Comparison of ENCODE assay signal across 10 cellular contexts in the genomic region with DNA sequence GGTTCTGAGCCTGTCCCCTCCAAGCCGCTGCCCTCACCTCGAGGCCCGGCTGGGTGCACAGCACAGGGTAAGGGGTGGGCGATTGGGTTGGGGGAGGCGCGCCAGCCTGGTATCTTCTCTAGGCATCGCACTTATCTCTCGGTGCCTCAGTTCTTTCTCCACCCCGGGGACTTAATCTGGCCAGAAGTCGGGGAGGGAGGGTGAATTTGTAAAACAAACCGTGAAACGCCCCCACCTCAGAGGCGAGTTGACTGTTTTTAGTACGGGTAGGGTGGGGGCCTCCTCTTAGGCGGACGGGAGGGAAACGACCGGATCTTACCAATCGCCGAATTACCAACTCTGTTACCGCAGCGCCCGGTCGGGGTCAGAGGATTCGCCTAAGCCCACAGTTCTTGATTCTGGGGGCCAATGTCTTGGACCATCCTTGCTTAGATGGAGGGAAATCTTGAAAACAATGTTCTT. TPM values are rescaled to one million over a fixed set of nuclear protein-coding genes. Genes with fewer than 3 reads are reported as not detected.
DNase-seq lines count a peak whose midpoint lies in the region; ATAC-seq and TF ChIP-seq lines count a peak whose summit lies in the region.
"Had no signal": no experiment of that assay in that cellular context is flagged by ENCODE, and none has a peak within 500 bp of the region (broad histone marks: within the 10 kb centered on the region; RNA-seq: fewer than 3 reads in every experiment).

No MANE protein-coding gene starts in this region.

- H3K27ac ChIP-seq in 22Rv1 (peak overlapping the region; percentile 99), GM23248 (peak overlapping the region; percentile 97), muscle layer of colon (ENCODE audit: low read depth, low read length) (peak overlapping the region; percentile 69)

- no peaks in the 10 kb centered on the region for H3K9me2 ChIP-seq in GM23248 (ENCODE audit: insufficient read depth)

- H3K4me1 ChIP-seq in GM23248 (ENCODE audit: insufficient read depth) (no peaks in the 10 kb centered on the region), muscle layer of colon (ENCODE audit: insufficient read depth, low read length) (peaks cover 9% of the 10 kb centered on the region)

- peaks cover 7% of the 10 kb centered on the region for H3K36me3 Mint-ChIP-seq in chondrocyte (ENCODE audit: low read depth)

- peak overlapping the region; percentile 71 for H2AFZ ChIP-seq in GM23248

- peaks cover 32% of the 10 kb centered on the region for H3F3A ChIP-seq in GM23248 (ENCODE audit: insufficient read depth)

- peaks cover 43% of the 10 kb centered on the region for H3K4me1 Mint-ChIP-seq in chondrocyte (ENCODE audit: low read depth)

- DNase-seq in GM23248 (no peak), chondrocyte (ENCODE audit: low spot score) (no peak), mesenteric fat pad (ENCODE audit: low spot score) (no peak), GF-D8 (lab: John Stamatoyannopoulos, UW) (no peak)
- DNase-seq: T1000 had no signal

- 88 to 89% methylated on average over 25 of the region's 25 CpGs for WGBS in GM23248 (ENCODE audit: low coverage in 1 of 2, low lambda C conversion rate in 2 of 2, missing lambda C conversion rate in 2 of 2), 2 experiments

- H3K4me2 ChIP-seq in GM23248 (ENCODE audit: unreplicated experiment), result peak overlapping the region; percentile 76

- TF ChIP-seq CTCF in 22Rv1 (IDR thresholded peaks at IDR 0.05) (no peak), chondrocyte (IDR thresholded peaks at IDR 0.05) (no peak)

- peaks cover 35% of the 10 kb centered on the region for H3K79me2 ChIP-seq in GM23248 (ENCODE audit: insufficient read depth)

- no peak for ATAC-seq in GM18519 (IDR thresholded peaks at IDR 0.05; ENCODE audit: low FRiP score, unreplicated experiment)
- no peak for ATAC-seq in HG03432 (IDR thresholded peaks at IDR 0.05; ENCODE audit: unreplicated experiment)

- H3K36me3 ChIP-seq in GM23248 (ENCODE audit: low read depth) (peaks cover 3% of the 10 kb centered on the region; the same call in 1 of the 2 replicates), muscle layer of colon (ENCODE audit: insufficient read depth, low read length) (no peaks in the 10 kb centered on the region)

- in situ Hi-C loops in GM23248 (cut with MboI), result loop anchor here (25.0 kb wide), 1 partner anchor 677 kb away; no protein-coding TSS in a partner anchor

- H3K9ac ChIP-seq in GM23248 (peak overlapping the region; percentile 98), muscle layer of colon (ENCODE audit: low read length) (no peak overlapping the region)

- H3K27me3 ChIP-seq in GM23248 (replicated peaks; ENCODE audit: insufficient read depth), result no peaks in the 10 kb centered on the region
- H3K27me3 ChIP-seq in muscle layer of colon (ENCODE audit: control insufficient read depth in 1 of 2, insufficient read depth in 2 of 2, low read length in 2 of 2), result peaks cover 53 to 58% of the 10 kb centered on the region in 2 donors

- H3K4me3 ChIP-seq in GM23248, result peak overlapping the region; percentile 98
- H3K4me3 ChIP-seq in muscle layer of colon (ENCODE audit: low read depth in 1 of 2, low read length in 2 of 2), result peak overlapping the region in 1 of 2 donors; percentile 73

- H3K9me3 ChIP-seq in GM23248 (ENCODE audit: low read depth) (no peaks in the 10 kb centered on the region), muscle layer of colon (ENCODE audit: low read length) (no peaks in the 10 kb centered on the region)

- peak overlapping the region; percentile 86 for H3K27ac Mint-ChIP-seq in chondrocyte (ENCODE audit: unreplicated experiment)
- H3K27ac Mint-ChIP-seq: memory B cell had no signal

- no peaks in the 10 kb centered on the region for H4K20me1 ChIP-seq in GM23248 (ENCODE audit: insufficient read depth)

- H3K4me3 Mint-ChIP-seq in chondrocyte (ENCODE audit: unreplicated experiment), result peak overlapping the region; percentile 96
- H3K4me3 Mint-ChIP-seq: memory B cell had no signal

- peaks cover 62% of the 10 kb centered on the region for H3K27me3 Mint-ChIP-seq in chondrocyte (ENCODE audit: low read depth)

- no peaks in the 10 kb centered on the region for H3K9me3 Mint-ChIP-seq in chondrocyte (ENCODE audit: low read depth)
- H3K9me3 Mint-ChIP-seq: memory B cell had no signal

RNA-seq across cellular contexts. Expression of gene TBX3, which starts 1.4 kb away (rescaled TPM):
- 25.1 and 34.0 TPM in 2 replicates for total RNA-seq in GM23248 (2014; rRNA removed; shearing (Covaris generic))
- 29.2 TPM in 2 replicates for polyA plus RNA-seq in GM23248 (2016; fragmentation: Nextera tagmentation; extraction: Ambion mirVana)
- total RNA-seq in chondrocyte, result 0.53 to 2.9 TPM (median 2.5 TPM) in 3 replicates
- total RNA-seq in mesenteric fat pad, result 16.5 TPM
